In genomic region chr15:89177633-89178306, GRCh38 we compare ENCODE assay signal across 8 cellular contexts. TPM values are rescaled to one million over a fixed set of nuclear protein-coding genes. Genes with fewer than 3 reads are reported as not detected.
DNase-seq lines count a peak whose midpoint lies in the region; ATAC-seq and TF ChIP-seq lines count a peak whose summit lies in the region.

No MANE protein-coding gene starts in this region.

- CTCF ChIA-PET in A673 (lab: Charles Lee), result interaction anchor here (0.7 to 1.6 kb wide), 9 partner anchors 10 to 553 kb away, joined by 3 to 14 read pairs (median 4); no protein-coding TSS in a partner anchor
- CTCF ChIA-PET in activated CD8-positive, alpha-beta T cell treated with anti-CD3 and anti-CD28 coated beads for 36 hours (lab: Charles Lee), result interaction anchor here (0.5 to 12.5 kb wide), 53 partner anchors 11 to 286 kb away, joined by 3 to 262 read pairs (median 5); partner anchors contain the start of genes ABHD2, FANCI and HAPLN3

- no peaks in the 10 kb centered on the region for H3K9me3 ChIP-seq in A673 (ENCODE audit: low read depth, low read length, poor library complexity, severe bottlenecking)

- POLR2A ChIA-PET in A673 (lab: Charles Lee; ENCODE audit: low non-redundant PET), result no interaction called here
- POLR2A ChIA-PET in activated CD8-positive, alpha-beta T cell treated with anti-CD3 and anti-CD28 coated beads for 36 hours (lab: Charles Lee), result interaction anchor here (1.1 to 2.0 kb wide), 3 partner anchors 10 to 175 kb away, joined by 3 to 6 read pairs (median 4); no protein-coding TSS in a partner anchor

- H3K36me3 Mint-ChIP-seq in activated CD8-positive, alpha-beta T cell treated with anti-CD3 and anti-CD28 coated beads for 36 hours (ENCODE audit: low read depth), result peaks cover 24% of the 10 kb centered on the region
- peaks cover 15% of the 10 kb centered on the region for H3K36me3 Mint-ChIP-seq in memory B cell

- H3K9me3 Mint-ChIP-seq in activated CD8-positive, alpha-beta T cell treated with anti-CD3 and anti-CD28 coated beads for 36 hours, result no peaks in the 10 kb centered on the region
- no peaks in the 10 kb centered on the region for H3K9me3 Mint-ChIP-seq in memory B cell

- in situ Hi-C loops in GM13976 (cut with MboI; ENCODE audit: low sequenced_read_pairs, unreplicated experiment), result no loop called here

- H3K27ac ChIP-seq in A673 (ENCODE audit: low read depth, low read length, poor library complexity, severe bottlenecking), result no peak overlapping the region
- H3K27ac ChIP-seq in dorsolateral prefrontal cortex, result peak overlapping the region in 48 of 59 donors; percentile 5 to 84 (median 56)

- no peaks in the 10 kb centered on the region for H3K27me3 Mint-ChIP-seq in activated CD8-positive, alpha-beta T cell treated with anti-CD3 and anti-CD28 coated beads for 36 hours
- no peaks in the 10 kb centered on the region for H3K27me3 Mint-ChIP-seq in memory B cell

- no TSS peak for BruUV-seq in A673 (replicated peaks; lab: Mats Ljungman, UMichigan)

- intact Hi-C loops in A673 (cut with micrococcal nuclease; ENCODE audit: unreplicated experiment), result loop anchor here (1.0 kb wide), 1 partner anchor 120 kb away; no protein-coding TSS in a partner anchor
- intact Hi-C loops in activated CD8-positive, alpha-beta T cell treated with anti-CD3 and anti-CD28 coated beads for 36 hours (cut with micrococcal nuclease), result loop anchor here (2.0 to 10.0 kb wide), 3 partner anchors 93 to 273 kb away; partner anchors contain the start of gene ABHD2
- intact Hi-C loops in dorsolateral prefrontal cortex (cut with DNase I), result loop anchor here (1.0 to 10.0 kb wide), 5 partner anchors 39 to 273 kb away; no protein-coding TSS in a partner anchor

- ATAC-seq in activated CD8-positive, alpha-beta T cell treated with anti-CD3 and anti-CD28 coated beads for 36 hours, result peak; percentile 35
- ATAC-seq in memory B cell (ENCODE audit: low read depth) (peak; percentile 31), GM18498 (IDR thresholded peaks at IDR 0.05; ENCODE audit: unreplicated experiment) (no peak)

- H3K4me3 ChIP-seq in A673 (ENCODE audit: low read depth, low read length, poor library complexity, severe bottlenecking) (no peak overlapping the region), dorsolateral prefrontal cortex (peak overlapping the region in 1 of 59 donors; percentile 12)

- TF ChIP-seq CTCF in A673 (conservative IDR thresholded peaks at IDR 0.05; ENCODE audit: low read depth, low read length) (peak; percentile 92), GM13976 (IDR thresholded peaks at IDR 0.05; ENCODE audit: borderline replicate concordance, control extremely low read depth, extremely low read depth, insufficient read depth, missing control alignments) (peak; percentile 89), dorsolateral prefrontal cortex (IDR thresholded peaks at IDR 0.05 in 54 of 56, conservative IDR thresholded peaks at IDR 0.05 in 2 of 56; ENCODE audit: low read depth in 1 of 56, partially characterized antibody in 56 of 56) (peak; percentile 80 to 97 (median 93))
- TF ChIP-seq CTCF in activated CD8-positive, alpha-beta T cell treated with anti-CD3 and anti-CD28 coated beads for 36 hours (IDR thresholded peaks at IDR 0.05), result peak; percentile 83

- H3K27ac Mint-ChIP-seq in activated CD8-positive, alpha-beta T cell treated with anti-CD3 and anti-CD28 coated beads for 36 hours, result peak overlapping the region; percentile 36
- H3K27ac Mint-ChIP-seq in memory B cell, result no peak overlapping the region

- peaks cover 35% of the 10 kb centered on the region for H3K4me1 Mint-ChIP-seq in activated CD8-positive, alpha-beta T cell treated with anti-CD3 and anti-CD28 coated beads for 36 hours (ENCODE audit: low read depth)
- H3K4me1 Mint-ChIP-seq in memory B cell, result no peaks in the 10 kb centered on the region

- peak; percentile 82 for DNase-seq in A673 (ENCODE audit: low spot score)
- DNase-seq in GM13976 (ENCODE audit: low spot score), result peak; percentile 63
- peak; percentile 40 to 74 for DNase-seq in NCI-H526 (lab: John Stamatoyannopoulos, UW)
- peak; percentile 78 for DNase-seq in activated CD8-positive, alpha-beta T cell treated with anti-CD3 and anti-CD28 coated beads for 36 hours
- peak in 8 of 10 donors; percentile 40 to 75 (median 65) for DNase-seq in dorsolateral prefrontal cortex
- peak; percentile 32 to 42 for DNase-seq in memory B cell (ENCODE audit: low spot score in 2 of 2)
- peak; percentile 29 to 31 for DNase-seq in stimulated activated CD8-positive, alpha-beta memory T cell treated with anti-CD3 and anti-CD28 coated beads, Interleukin-15, amount 100 ng/mL, for 48 hours (ENCODE audit: low read depth in 2 of 2)

- no peaks in the 10 kb centered on the region for H3K4me1 ChIP-seq in A673 (ENCODE audit: insufficient read depth, low read length, poor library complexity, severe bottlenecking)

- H3K36me3 ChIP-seq in A673 (ENCODE audit: insufficient read depth, low read length, poor library complexity, severe bottlenecking), result no peaks in the 10 kb centered on the region

- no peak overlapping the region for H3K4me3 Mint-ChIP-seq in activated CD8-positive, alpha-beta T cell treated with anti-CD3 and anti-CD28 coated beads for 36 hours
- H3K4me3 Mint-ChIP-seq in memory B cell, result no peak overlapping the region

- no peaks in the 10 kb centered on the region for H3K27me3 ChIP-seq in A673 (replicated peaks; ENCODE audit: insufficient read depth, low read depth, low read length, poor library complexity)
- no peaks in the 10 kb centered on the region for H3K27me3 ChIP-seq in dorsolateral prefrontal cortex

RNA-seq across cellular contexts. Expression of gene RLBP1, which starts 43.6 kb away (rescaled TPM):
- total RNA-seq in A673 (2021), result not detected in 2 replicates
- not detected for total RNA-seq in activated CD8-positive, alpha-beta T cell treated with anti-CD3 and anti-CD28 coated beads for 36 hours
- 10 to 100 TPM in 18 of 120 experiments, 1 to 10 TPM in 102; 1.7 to 21.4 (median 6.2) TPM for total RNA-seq in dorsolateral prefrontal cortex

Comparison
In these comparisons a context has a peak if more than half of its experiments do, and no peak if none do; other contexts are left out.
1. DNase-seq: peak in every context shown above with its lines; median percentile 82 in A673; 78 in activated CD8-positive, alpha-beta T cell treated with anti-CD3 and anti-CD28 coated beads for 36 hours; 65 in dorsolateral prefrontal cortex; 63 in GM13976; 57 in NCI-H526; 37 in memory B cell; 30 in stimulated activated CD8-positive, alpha-beta memory T cell treated with anti-CD3 and anti-CD28 coated beads, Interleukin-15, amount 100 ng/mL, for 48 hours.